ENCODE assay signal across 8 cellular contexts in genomic region chr1:198157241-198157846, GRCh38. TPM values are rescaled to one million over a fixed set of nuclear protein-coding genes. Genes with fewer than 3 reads are reported as not detected.
DNase-seq lines count a peak whose midpoint lies in the region; ATAC-seq and TF ChIP-seq lines count a peak whose summit lies in the region.

No MANE protein-coding gene starts in this region.

- DNase-seq in AG04450 (ENCODE audit: low read depth, low spot score): peak; percentile 82
- peak; percentile 92 for DNase-seq in NCI-H2227 (lab: John Stamatoyannopoulos, UW; ENCODE audit: unreplicated experiment)
- DNase-seq in activated CD4-positive, CD25-positive, alpha-beta regulatory T cell (lab: John Stamatoyannopoulos, UW): peak; percentile 58 to 65 (median 60)
- DNase-seq in caudate nucleus (lab: John Stamatoyannopoulos, UW): peak in 60 of 61 donors; percentile 29 to 97 (median 84)
- peak; percentile 96 for DNase-seq in inferior parietal cortex (ENCODE audit: extremely low spot score)
- DNase-seq in smooth muscle cell of the brain vasculature (ENCODE audit: low read depth, low spot score): peak; percentile 92

- no peaks in the 10 kb centered on the region for H3K9me3 ChIP-seq in AG04450 (ENCODE audit: control insufficient read depth, insufficient read depth, low read length)

- H3K27ac ChIP-seq in AG04450 (ENCODE audit: low read depth, low read length) (peak overlapping the region; percentile 73), caudate nucleus (ENCODE audit: low read depth, low read length) (peak overlapping the region; percentile 96)

- peak overlapping the region; percentile 88 for H3K4me3 ChIP-seq in AG04450 (ENCODE audit: low read depth, low read length)

- no peak for TF ChIP-seq CTCF in AG04450 (IDR thresholded peaks at IDR 0.05; ENCODE audit: low read depth, low read length)

- POLR2A ChIA-PET in AG04450 (lab: Yijun Ruan, JAX): interaction anchor here (1.0 kb wide), 2 partner anchors 18 to 131 kb away, joined by 3 to 4 read pairs; no protein-coding TSS in a partner anchor

- H3K27me3 ChIP-seq in AG04450 (ENCODE audit: control insufficient read depth, insufficient read depth, low read length): no peaks in the 10 kb centered on the region

- CTCF ChIA-PET in AG04450 (lab: Charles Lee): interaction anchor here (1.0 to 1.6 kb wide), 6 partner anchors 17 to 529 kb away, joined by 3 to 5 read pairs (median 3); no protein-coding TSS in a partner anchor

- peak; percentile 37 for ATAC-seq in GM18873 (IDR thresholded peaks at IDR 0.05; ENCODE audit: low FRiP score, unreplicated experiment)
- peak; percentile 47 for ATAC-seq in HG03175 (IDR thresholded peaks at IDR 0.05; ENCODE audit: unreplicated experiment)

RNA-seq across cellular contexts. Expression of gene NEK7, which starts 0.5 kb away (rescaled TPM):
- polyA plus RNA-seq in AG04450 (2011; rRNA removed): 108 and 147 TPM in 2 replicates
- 62.8 and 126 TPM in 2 replicates for polyA minus RNA-seq in AG04450 (2011; rRNA and poly(A)+ RNA removed)

Comparison
In these comparisons a context has a peak if more than half of its experiments do, and no peak if none do; other contexts are left out.
1. Peak in every context shown above with its lines: DNase-seq, ATAC-seq, H3K4me3 ChIP-seq and H3K27ac ChIP-seq.